9 cellular contexts compared by ENCODE assay signal in the genomic region with DNA sequence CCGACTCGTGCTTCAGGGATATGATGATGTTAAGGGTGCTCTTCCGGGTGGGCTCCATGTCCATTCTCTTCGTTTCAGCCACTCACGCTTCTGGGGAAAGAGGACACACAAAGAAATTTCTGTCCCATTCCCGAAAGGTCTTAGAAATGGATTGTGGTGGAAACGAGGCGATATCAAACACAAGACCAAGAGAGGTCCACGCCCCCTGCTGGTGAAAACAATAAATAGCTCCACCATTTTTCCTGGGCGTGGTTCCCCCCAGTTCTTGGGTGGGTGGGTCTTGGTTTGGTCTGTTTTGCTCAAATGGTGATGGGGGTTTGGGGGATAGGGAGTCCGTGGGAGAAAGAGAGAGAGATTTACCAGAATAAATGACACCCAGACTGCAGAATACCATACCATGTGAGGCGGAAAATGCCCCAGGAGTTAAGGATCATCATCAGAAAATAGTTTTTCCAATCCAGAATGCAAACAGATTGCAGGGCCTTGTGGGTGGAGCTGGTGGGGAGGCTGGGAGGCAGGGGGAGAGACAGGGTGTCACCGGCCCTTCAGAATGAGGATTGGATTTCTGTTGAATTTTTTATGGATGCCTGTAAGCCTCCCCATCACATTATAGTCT. TPM values are rescaled to one million over a fixed set of nuclear protein-coding genes. Genes with fewer than 3 reads are reported as not detected.
A peak's percentile ranks its signal among the peaks of the same experiment; 100 is the strongest.
DNase-seq lines count a peak whose midpoint lies in the region; ATAC-seq and TF ChIP-seq lines count a peak whose summit lies in the region.
"Had no signal": no experiment of that assay in that cellular context is flagged by ENCODE, and none has a peak within 500 bp of the region (broad histone marks: within the 10 kb centered on the region; RNA-seq: fewer than 3 reads in every experiment).

No MANE protein-coding gene starts in this region.

- TF ChIP-seq CTCF in A673 (conservative IDR thresholded peaks at IDR 0.05; ENCODE audit: low read depth, low read length) (peak; percentile 78), DND-41 (IDR thresholded peaks at IDR 0.05; ENCODE audit: borderline replicate concordance, extremely low read depth, low read length, poor library complexity, severe bottlenecking) (peak; percentile 71), psoas muscle (IDR thresholded peaks at IDR 0.05) (peak; percentile 49)

- H2AFZ ChIP-seq in DND-41 (ENCODE audit: low read depth, low read length) = no peak overlapping the region

- no peak overlapping the region for H3K27ac ChIP-seq in A673 (ENCODE audit: low read depth, low read length, poor library complexity, severe bottlenecking)
- no peak overlapping the region for H3K27ac ChIP-seq in DND-41 (ENCODE audit: low read length)
- no peak overlapping the region for H3K27ac ChIP-seq in psoas muscle

- no peaks in the 10 kb centered on the region for H4K20me1 ChIP-seq in DND-41 (ENCODE audit: insufficient read depth, low read length)

- CTCF ChIA-PET in A673 (lab: Charles Lee) = interaction anchor here (0.5 to 1.1 kb wide), 2 partner anchors 170 to 376 kb away, joined by 3 to 6 read pairs; no protein-coding TSS in a partner anchor

- peak; percentile 54 for DNase-seq in A673 (ENCODE audit: low spot score)
- DNase-seq in DND-41 = peak; percentile 39
- peak; percentile 49 for DNase-seq in NCI-H1694 treated with DMSO at 0.1 percent for 48 hours (lab: John Stamatoyannopoulos, UW)
- DNase-seq in ecto neural progenitor cell (ENCODE audit: low spot score) = peak; percentile 67
- DNase-seq in psoas muscle = no peak
- no peak for DNase-seq in effector CD8-positive, alpha-beta T cell (lab: John Stamatoyannopoulos, UW)

- H3K9me3 ChIP-seq in A673 (ENCODE audit: low read depth, low read length, poor library complexity, severe bottlenecking) (no peaks in the 10 kb centered on the region), DND-41 (ENCODE audit: insufficient read depth, low read length, severe bottlenecking) (no peaks in the 10 kb centered on the region), psoas muscle (no peaks in the 10 kb centered on the region)

- POLR2A ChIA-PET in A673 (lab: Charles Lee; ENCODE audit: low non-redundant PET) = no interaction called here

- BruUV-seq in A673 (replicated peaks; lab: Mats Ljungman, UMichigan) = no TSS peak

- H3K79me2 ChIP-seq in DND-41 (ENCODE audit: insufficient read depth, low read length) = no peaks in the 10 kb centered on the region

- intact Hi-C loops in A673 (cut with micrococcal nuclease; ENCODE audit: unreplicated experiment) = loop anchor here (2.0 to 5.0 kb wide), 2 partner anchors 186 to 630 kb away; no protein-coding TSS in a partner anchor
- intact Hi-C loops in psoas muscle (cut with DNase I) = loop anchor here (10.0 kb wide), 1 partner anchor 632 kb away; no protein-coding TSS in a partner anchor

- ATAC-seq in DND-41 (ENCODE audit: insufficient read depth, low read depth) (no peak), psoas muscle (no peak), GM21515 (IDR thresholded peaks at IDR 0.05; ENCODE audit: unreplicated experiment) (no peak), HG02610 (IDR thresholded peaks at IDR 0.05; ENCODE audit: unreplicated experiment) (no peak)

- no peaks in the 10 kb centered on the region for H3K4me1 ChIP-seq in A673 (ENCODE audit: insufficient read depth, low read length, poor library complexity, severe bottlenecking)
- H3K4me1 ChIP-seq in DND-41 (ENCODE audit: insufficient read depth, low read length) = no peaks in the 10 kb centered on the region
- H3K4me1 ChIP-seq in psoas muscle = no peaks in the 10 kb centered on the region

- no peaks in the 10 kb centered on the region for H3K36me3 ChIP-seq in A673 (ENCODE audit: insufficient read depth, low read length, poor library complexity, severe bottlenecking)
- no peaks in the 10 kb centered on the region for H3K36me3 ChIP-seq in DND-41 (ENCODE audit: insufficient read depth, low read length)
- no peaks in the 10 kb centered on the region for H3K36me3 ChIP-seq in psoas muscle (ENCODE audit: insufficient read depth in 1 of 2, low read depth in 1 of 2)

- no peak overlapping the region for H3K4me2 ChIP-seq in DND-41 (ENCODE audit: insufficient read depth, low read length)

- H3K4me3 ChIP-seq in A673 (ENCODE audit: low read depth, low read length, poor library complexity, severe bottlenecking) = no peak overlapping the region
- H3K4me3 ChIP-seq in DND-41 (ENCODE audit: low read depth in 1 of 2, low read length in 2 of 2) = no peak overlapping the region
- no peak overlapping the region for H3K4me3 ChIP-seq in psoas muscle

- H3K27me3 ChIP-seq in A673 (replicated peaks; ENCODE audit: insufficient read depth, low read depth, low read length, poor library complexity) (peaks cover 34% of the 10 kb centered on the region), DND-41 (ENCODE audit: insufficient read depth, low read length, poor library complexity) (no peaks in the 10 kb centered on the region), psoas muscle (ENCODE audit: insufficient read depth in 3 of 3, low read length in 2 of 3) (peaks cover 0 to 3% (median 1%) of the 10 kb centered on the region in 3 donors)

- H3K9ac ChIP-seq in DND-41 (ENCODE audit: low read depth, low read length) = no peak overlapping the region

- WGBS in psoas muscle, 3 donors = 22 to 30% (median 27%) methylated on average over 13 of the region's 13 CpGs

RNA-seq across cellular contexts. Expression of gene SRRM4, which starts 55.6 kb away (rescaled TPM):
- total RNA-seq in A673 (2021) (not detected in 2 replicates), psoas muscle (under 1 TPM; 0.08 to 0.19 (median 0.13) TPM)
- polyA plus RNA-seq in psoas muscle = under 1 TPM; 0.01 to 0.09 (median 0.03) TPM
- total RNA-seq: dermis microvascular lymphatic vessel endothelial cell had no signal

Comparison
In these comparisons a context has a peak if more than half of its experiments do, and no peak if none do; other contexts are left out.
1. DNase-seq: peak in A673 (single experiment), DND-41 (single experiment), NCI-H1694 treated with DMSO at 0.1 percent for 48 hours (single experiment) and ecto neural progenitor cell (single experiment); none in psoas muscle (0 of 2) and effector CD8-positive, alpha-beta T cell (single experiment).
2. Peak in every context shown above with its lines, with median percentiles within 50 percentile points of each other: CTCF ChIP-seq.